ENCODE assay signal across 15 cellular contexts in genomic region chr5:178413992-178414391, GRCh38.
DNase-seq lines count a peak whose midpoint lies in the region; ATAC-seq, FAIRE-seq and TF ChIP-seq lines count a peak whose summit lies in the region.
"Had no signal": no experiment of that assay in that cellular context is flagged by ENCODE, and none has a peak within 500 bp of the region (broad histone marks: within the 10 kb centered on the region; RNA-seq: fewer than 3 reads in every experiment).

No MANE protein-coding gene starts in this region.

- H3K4me1 ChIP-seq in HEK293 (ENCODE audit: control insufficient read depth, insufficient read depth, low read length) (no peaks in the 10 kb centered on the region), sigmoid colon (no peaks in the 10 kb centered on the region), prostate gland (replicated peaks) (no peaks in the 10 kb centered on the region), pancreas (no peaks in the 10 kb centered on the region)

- no peaks in the 10 kb centered on the region for H3K36me3 Mint-ChIP-seq in WTC11

- H3K4me1 Mint-ChIP-seq in WTC11 = peaks cover 19% of the 10 kb centered on the region

- peak; percentile 70 for ATAC-seq in WTC11
- no peak for ATAC-seq in pancreas

- H3K27me3 ChIP-seq in sigmoid colon = no peaks in the 10 kb centered on the region
- H3K27me3 ChIP-seq in prostate gland (replicated peaks; ENCODE audit: insufficient read depth) = no peaks in the 10 kb centered on the region
- H3K27me3 ChIP-seq in pancreas = no peaks in the 10 kb centered on the region

- DNase-seq in WTC11 (ENCODE audit: low spot score) = no peak
- DNase-seq in iPS-NIHi7 (ENCODE audit: extremely low spot score) = peak; percentile 49
- DNase-seq in sigmoid colon = peak; percentile 18
- DNase-seq in prostate gland (ENCODE audit: low spot score) = no peak
- DNase-seq in GM19238 (ENCODE audit: insufficient read length, low spot score) = no peak
- DNase-seq in pancreas = no peak
- DNase-seq: COR-L47, HCEC 1CT, NCI-H1436, NCI-H2081, NCI-H2227 treated with DMSO at 0.1 percent for 48 hours, NCI-H524 treated with DMSO at 0.1 percent for 48 hours, SIG-M5 had no signal

- POLR2A ChIA-PET in HEK293 (lab: Yijun Ruan, JAX) = no interaction called here
- POLR2A ChIA-PET in WTC11 (lab: Charles Lee) = no interaction called here

- TF ChIP-seq CTCF in HEK293 (tag by site-specific recombination; IDR thresholded peaks at IDR 0.05) (no peak), WTC11 (IDR thresholded peaks at IDR 0.05) (no peak), sigmoid colon (IDR thresholded peaks at IDR 0.05) (no peak), prostate gland (IDR thresholded peaks at IDR 0.05) (no peak), pancreas (IDR thresholded peaks at IDR 0.05) (no peak)

- TF ChIP-seq EP300 in sigmoid colon (IDR thresholded peaks at IDR 0.05) = no peak

- no peak overlapping the region for H3K4me3 Mint-ChIP-seq in WTC11

- no peaks in the 10 kb centered on the region for H3K9me3 Mint-ChIP-seq in WTC11

- H3K27me3 Mint-ChIP-seq in WTC11 (ENCODE audit: low read depth) = no peaks in the 10 kb centered on the region

- no peak overlapping the region for H3K4me3 ChIP-seq in HEK293 (ENCODE audit: low read depth, low read length)
- no peak overlapping the region for H3K4me3 ChIP-seq in sigmoid colon
- no peak overlapping the region for H3K4me3 ChIP-seq in prostate gland
- H3K4me3 ChIP-seq in pancreas = no peak overlapping the region

- no peak for TF ChIP-seq POLR2A in sigmoid colon (IDR thresholded peaks at IDR 0.05)
- no peak for TF ChIP-seq POLR2A in prostate gland (IDR thresholded peaks at IDR 0.05)

- CTCF ChIA-PET in HEK293 (lab: Yijun Ruan, JAX) (interaction anchor here (1.0 kb wide), 1 partner anchor 48 kb away, joined by 3 read pairs; no protein-coding TSS in a partner anchor), WTC11 (lab: Charles Lee) (interaction anchor here (0.8 to 1.0 kb wide), 3 partner anchors 47 to 134 kb away, joined by 3 to 5 read pairs (median 4); no protein-coding TSS in a partner anchor)

- H3K36me3 ChIP-seq in HEK293 (ENCODE audit: control insufficient read depth in 2 of 2, insufficient read depth in 1 of 2, low read length in 2 of 2) (no peaks in the 10 kb centered on the region), sigmoid colon (no peaks in the 10 kb centered on the region), prostate gland (no peaks in the 10 kb centered on the region), pancreas (no peaks in the 10 kb centered on the region)

- H3K27ac Mint-ChIP-seq in WTC11 = no peak overlapping the region

- 50 to 69% methylated on average over 4 of the region's 4 CpGs for WGBS in sigmoid colon, 2 donors
- WGBS in prostate gland = 75% methylated on average over 4 of the region's 4 CpGs
- 34 to 42% methylated on average over 4 of the region's 4 CpGs for WGBS in pancreas, 2 donors

- intact Hi-C loops in sigmoid colon (cut with DNase I) (no loop called here), prostate gland (cut with DNase I) (no loop called here), pancreas (cut with DNase I) (no loop called here)

- no peak for FAIRE-seq in pancreas (lab: Jason Lieb, UNC)

- no peaks in the 10 kb centered on the region; the same call in 1 of the 2 replicates for H3K9me3 ChIP-seq in HEK293 (ENCODE audit: control insufficient read depth, insufficient read depth, low read depth, low read length)
- H3K9me3 ChIP-seq in sigmoid colon = no peaks in the 10 kb centered on the region
- no peaks in the 10 kb centered on the region for H3K9me3 ChIP-seq in prostate gland
- H3K9me3 ChIP-seq in pancreas = no peaks in the 10 kb centered on the region

- no peak overlapping the region for H3K27ac ChIP-seq in HEK293 (ENCODE audit: extremely low read depth, low read depth, low read length)
- H3K27ac ChIP-seq in sigmoid colon = no peak overlapping the region
- H3K27ac ChIP-seq in prostate gland = no peak overlapping the region
- H3K27ac ChIP-seq in pancreas = no peak overlapping the region
- H3K27ac ChIP-seq: KMS-11 had no signal

TF ChIP-seq in HEK293, 187 proteins besides CTCF, POLR2A, EP300 and RAD21:
- TF ChIP-seq SCRT2 (tag by site-specific recombination; IDR thresholded peaks at IDR 0.05) = peak; percentile 77
- TF ChIP-seq ZNF148 (tag by site-specific recombination; IDR thresholded peaks at IDR 0.05; ENCODE audit: borderline replicate concordance) = no peak
- peak; percentile 37; the same call in 1 of the 2 replicates for TF ChIP-seq TRIM28 (IDR thresholded peaks at IDR 0.05; ENCODE audit: borderline replicate concordance, low read length)
- TF ChIP-seq TCF7L2 (IDR thresholded peaks at IDR 0.05; ENCODE audit: borderline replicate concordance, low read depth, low read length) = no peak

TF ChIP-seq in WTC11, 78 proteins besides CTCF, POLR2A, EP300 and RAD21:
- TF ChIP-seq GRHL2 (CRISPR knock-in tag; IDR thresholded peaks at IDR 0.05; ENCODE audit: insufficient replicate concordance, severe bottlenecking) (no peak), SMAD3 (CRISPR knock-in tag; IDR thresholded peaks at IDR 0.05; ENCODE audit: borderline replicate concordance) (no peak), USF2 (CRISPR knock-in tag; IDR thresholded peaks at IDR 0.05) (peak; percentile 56; the same call in 1 of the 2 replicates), TP53 (CRISPR knock-in tag; IDR thresholded peaks at IDR 0.05) (no peak), CREB1 (CRISPR knock-in tag; IDR thresholded peaks at IDR 0.05) (no peak)

Comparison
In these comparisons a context has a peak if more than half of its experiments do, and no peak if none do; other contexts are left out.
1. DNase-seq: peak in iPS-NIHi7 (single experiment) and sigmoid colon (single experiment); none in WTC11 (single experiment), prostate gland (single experiment), GM19238 (single experiment) and pancreas (0 of 6).